Comparison of ENCODE assay signal across 1 cellular context in genomic region chr7:72337822-72338167, GRCh38.
TF ChIP-seq lines count a peak whose summit lies in the region.

No MANE protein-coding gene starts in this region.

TF ChIP-seq in GM23338, 12 proteins besides CTCF, POLR2A, EP300 and RAD21:
- no peak for TF ChIP-seq ETS1 (IDR thresholded peaks at IDR 0.05)
